8 cellular contexts compared by ENCODE assay signal in genomic region chr2:121804340-121804739, GRCh38. TPM values are rescaled to one million over a fixed set of nuclear protein-coding genes. Genes with fewer than 3 reads are reported as not detected.
DNase-seq lines count a peak whose midpoint lies in the region; ATAC-seq lines count a peak whose summit lies in the region.

No MANE protein-coding gene starts in this region.

- H3K18ac ChIP-seq in mesenchymal stem cell (ENCODE audit: low read depth in 1 of 2, low read length in 2 of 2) = no peak overlapping the region

- 34% methylated on average over 5 of the region's 5 CpGs for WGBS in mesenchymal stem cell

- DNase-seq in DMS153 treated with DMSO at 0.1 percent for 48 hours (lab: John Stamatoyannopoulos, UW; ENCODE audit: unreplicated experiment) (peak; percentile 92), Kasumi-1 (lab: John Stamatoyannopoulos, UW) (peak; percentile 96 to 97), RPMI7951 (ENCODE audit: low read depth) (peak; percentile 51), mesenchymal stem cell (no peak), GM03348 (ENCODE audit: low spot score) (no peak), HuH-7 (ENCODE audit: low spot score) (no peak)
- peak; percentile 29 for DNase-seq in stimulated activated CD8-positive, alpha-beta memory T cell treated with anti-CD3 and anti-CD28 coated beads, Interleukin-4, amount 100 ng/mL, for 48 hours

- H3K79me1 ChIP-seq in mesenchymal stem cell (replicated peaks; ENCODE audit: low read length, poor library complexity, severe bottlenecking) = no peaks in the 10 kb centered on the region

- H2BK12ac ChIP-seq in mesenchymal stem cell (ENCODE audit: low read length in 2 of 2) = no peak overlapping the region

- no peak overlapping the region for H3K4ac ChIP-seq in mesenchymal stem cell (ENCODE audit: low read depth in 1 of 2, low read length in 2 of 2)

- H3K27me3 ChIP-seq in mesenchymal stem cell (ENCODE audit: control insufficient read depth in 1 of 2, insufficient read depth in 1 of 2, low read length in 2 of 2) = peaks cover 20 to 40% of the 10 kb centered on the region in 2 experiments

- no peak overlapping the region for H4K91ac ChIP-seq in mesenchymal stem cell (ENCODE audit: low read length)

- ATAC-seq in GM21576 (IDR thresholded peaks at IDR 0.05; ENCODE audit: unreplicated experiment) = peak; percentile 94

- no peaks in the 10 kb centered on the region for H3K4me1 ChIP-seq in mesenchymal stem cell (ENCODE audit: control insufficient read depth, insufficient read depth, low read depth, low read length)

- no peak overlapping the region for H2AK5ac ChIP-seq in mesenchymal stem cell (ENCODE audit: low read length, severe bottlenecking)

- no peak overlapping the region for H2AFZ ChIP-seq in mesenchymal stem cell (ENCODE audit: low read depth, low read length)

- H2BK5ac ChIP-seq in mesenchymal stem cell (ENCODE audit: low read depth, low read length, poor library complexity, severe bottlenecking) = no peak overlapping the region

- H3K36me3 ChIP-seq in mesenchymal stem cell (ENCODE audit: control insufficient read depth in 1 of 2, insufficient read depth in 2 of 2, low read depth in 1 of 2, low read length in 2 of 2) = no peaks in the 10 kb centered on the region

- H3K14ac ChIP-seq in mesenchymal stem cell (ENCODE audit: low read length in 2 of 2) = no peak overlapping the region

- no peak overlapping the region for H4K8ac ChIP-seq in mesenchymal stem cell (ENCODE audit: low read length)

- no peak overlapping the region for H3K9ac ChIP-seq in mesenchymal stem cell (ENCODE audit: low read length)

- no peak overlapping the region for H3K4me3 ChIP-seq in mesenchymal stem cell (ENCODE audit: insufficient read depth in 1 of 2, low read depth in 1 of 2, low read length in 2 of 2)

- no peak overlapping the region for H3K27ac ChIP-seq in mesenchymal stem cell (ENCODE audit: low read length, poor library complexity, severe bottlenecking)

- H3K9me3 ChIP-seq in mesenchymal stem cell (ENCODE audit: control insufficient read depth, low read length) = peaks cover 10% of the 10 kb centered on the region

- no peak overlapping the region for H2BK120ac ChIP-seq in mesenchymal stem cell (ENCODE audit: low read depth, low read length)

- H2BK15ac ChIP-seq in mesenchymal stem cell (ENCODE audit: low read depth, poor library complexity, severe bottlenecking) = no peak overlapping the region

- no peak overlapping the region for H3K4me2 ChIP-seq in mesenchymal stem cell (ENCODE audit: low read length, poor library complexity, severe bottlenecking)

- H3K23ac ChIP-seq in mesenchymal stem cell (ENCODE audit: low read length in 2 of 2) = no peak overlapping the region

RNA-seq across cellular contexts. Expression of gene TSN, which starts 48.9 kb away (rescaled TPM):
- 75.6 and 77.5 TPM in 2 replicates for total RNA-seq in RPMI7951 (2014; rRNA removed; shearing (Covaris generic))
- polyA plus RNA-seq in mesenchymal stem cell (2013, experiment 1 of 2) = 28.6 TPM
- polyA plus RNA-seq in mesenchymal stem cell (2013, experiment 2 of 2) = 29.9 TPM

Comparison
In these comparisons a context has a peak if more than half of its experiments do, and no peak if none do; other contexts are left out.
1. DNase-seq: peak in DMS153 treated with DMSO at 0.1 percent for 48 hours (single experiment), Kasumi-1 (2 of 2), RPMI7951 (single experiment) and stimulated activated CD8-positive, alpha-beta memory T cell treated with anti-CD3 and anti-CD28 coated beads, Interleukin-4, amount 100 ng/mL, for 48 hours (single experiment); none in mesenchymal stem cell (single experiment), GM03348 (single experiment) and HuH-7 (single experiment).